ENCODE assay signal across 1 cellular context in the genomic region with DNA sequence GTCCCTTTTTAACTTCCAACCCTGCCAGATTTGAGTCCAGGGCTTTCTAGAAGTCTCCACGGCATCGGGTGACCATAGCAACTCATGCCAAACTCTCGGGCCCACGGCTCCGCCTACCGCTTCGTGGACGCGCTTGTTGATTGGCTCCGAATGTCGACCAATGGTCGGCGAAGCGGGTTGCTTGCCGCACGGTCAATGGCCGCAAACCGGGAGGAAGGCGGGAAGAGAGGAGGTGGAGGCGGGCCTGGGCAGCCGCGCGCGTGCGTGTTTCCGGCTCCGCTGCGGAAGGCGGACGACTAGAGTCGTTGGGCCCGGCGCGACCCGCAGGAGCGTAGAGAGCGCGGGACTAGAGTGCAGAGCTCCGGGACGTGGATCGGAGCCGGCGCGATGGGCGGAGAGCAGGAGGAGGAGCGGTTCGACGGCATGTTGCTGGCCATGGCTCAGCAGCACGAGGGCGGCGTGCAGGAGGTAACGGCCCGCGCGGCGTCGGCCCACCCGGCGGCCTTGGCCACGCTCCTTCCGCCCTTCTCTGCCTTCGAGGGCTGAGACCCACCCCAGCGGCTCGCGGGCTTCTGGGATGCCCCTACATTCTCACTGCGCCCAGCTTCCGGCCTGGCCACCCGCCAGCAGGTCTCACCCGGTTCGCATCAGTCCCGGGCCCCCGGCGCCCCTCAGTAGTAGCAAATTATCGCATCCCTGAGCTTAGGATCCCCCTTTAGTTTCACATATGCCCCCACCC.
A peak's percentile ranks its signal among the peaks of the same experiment; 100 is the strongest.
TF ChIP-seq lines count a peak whose summit lies in the region.

A gene (plus strand): TSS at position 282 of the 739 bp plus-strand sequence. CDS start 106 bp downstream, at position 388.

TF ChIP-seq in K562, 482 proteins besides CTCF, POLR2A, EP300 and RAD21 (continued from another document):
- TF ChIP-seq SOX6 (IDR thresholded peaks at IDR 0.05) (no peak), PHB (CRISPR knock-in tag; IDR thresholded peaks at IDR 0.05) (peak; percentile 86; the same call in 1 of the 2 replicates), BRD4 (IDR thresholded peaks at IDR 0.05) (no peak; the same call in 1 of the 2 replicates), MCM2 (IDR thresholded peaks at IDR 0.05; ENCODE audit: low read depth) (no peak), ZC3H11A (IDR thresholded peaks at IDR 0.05; ENCODE audit: low read depth, low read length) (no peak), OTX1 (CRISPR knock-in tag; IDR thresholded peaks at IDR 0.05) (peak; percentile 58; the same call in 1 of the 2 replicates), KLF6 (CRISPR knock-in tag; IDR thresholded peaks at IDR 0.05; ENCODE audit: borderline replicate concordance) (no peak)
- TF ChIP-seq, protein P1, sequence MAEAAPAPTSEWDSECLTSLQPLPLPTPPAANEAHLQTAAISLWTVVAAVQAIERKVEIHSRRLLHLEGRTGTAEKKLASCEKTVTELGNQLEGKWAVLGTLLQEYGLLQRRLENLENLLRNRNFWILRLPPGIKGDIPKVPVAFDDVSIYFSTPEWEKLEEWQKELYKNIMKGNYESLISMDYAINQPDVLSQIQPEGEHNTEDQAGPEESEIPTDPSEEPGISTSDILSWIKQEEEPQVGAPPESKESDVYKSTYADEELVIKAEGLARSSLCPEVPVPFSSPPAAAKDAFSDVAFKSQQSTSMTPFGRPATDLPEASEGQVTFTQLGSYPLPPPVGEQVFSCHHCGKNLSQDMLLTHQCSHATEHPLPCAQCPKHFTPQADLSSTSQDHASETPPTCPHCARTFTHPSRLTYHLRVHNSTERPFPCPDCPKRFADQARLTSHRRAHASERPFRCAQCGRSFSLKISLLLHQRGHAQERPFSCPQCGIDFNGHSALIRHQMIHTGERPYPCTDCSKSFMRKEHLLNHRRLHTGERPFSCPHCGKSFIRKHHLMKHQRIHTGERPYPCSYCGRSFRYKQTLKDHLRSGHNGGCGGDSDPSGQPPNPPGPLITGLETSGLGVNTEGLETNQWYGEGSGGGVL (CRISPR knock-in tag; IDR thresholded peaks at IDR 0.05), result no peak
- TF ChIP-seq, protein P2, sequence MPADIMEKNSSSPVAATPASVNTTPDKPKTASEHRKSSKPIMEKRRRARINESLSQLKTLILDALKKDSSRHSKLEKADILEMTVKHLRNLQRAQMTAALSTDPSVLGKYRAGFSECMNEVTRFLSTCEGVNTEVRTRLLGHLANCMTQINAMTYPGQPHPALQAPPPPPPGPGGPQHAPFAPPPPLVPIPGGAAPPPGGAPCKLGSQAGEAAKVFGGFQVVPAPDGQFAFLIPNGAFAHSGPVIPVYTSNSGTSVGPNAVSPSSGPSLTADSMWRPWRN (IDR thresholded peaks at IDR 0.05; ENCODE audit: low read depth), result no peak
